Comparison of ENCODE assay signal across 20 cellular contexts in the genomic region with DNA sequence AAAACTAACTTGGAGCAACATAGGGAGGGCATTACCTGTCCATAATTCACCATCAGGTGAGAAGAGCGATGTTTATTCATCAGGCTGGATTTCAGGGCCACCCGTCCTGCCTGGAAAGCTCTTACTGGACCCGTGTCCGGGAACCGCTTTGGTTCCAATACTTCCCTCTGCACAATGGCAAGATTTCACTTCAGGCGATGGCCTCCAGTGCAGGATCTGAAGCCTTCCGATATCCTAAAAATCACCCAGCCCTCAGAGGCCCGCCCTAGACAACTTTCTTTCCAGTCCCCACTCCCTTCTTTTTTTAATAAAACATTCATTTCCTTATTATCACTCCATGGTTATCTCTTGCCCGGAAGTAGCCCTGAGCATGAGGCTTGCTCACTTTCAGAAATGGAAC.
DNase-seq lines count a peak whose midpoint lies in the region; ATAC-seq and TF ChIP-seq lines count a peak whose summit lies in the region.
"Had no signal": no experiment of that assay in that cellular context is flagged by ENCODE, and none has a peak within 500 bp of the region (broad histone marks: within the 10 kb centered on the region; RNA-seq: fewer than 3 reads in every experiment).

No MANE protein-coding gene starts in this region.

- peak overlapping the region; percentile 18 to 89 (median 24) for H3K4me3 Mint-ChIP-seq in T-cell
- H3K4me3 Mint-ChIP-seq in activated naive CD8-positive, alpha-beta T cell treated with anti-CD3 and anti-CD28 coated beads for 36 hours: peak overlapping the region; percentile 27
- H3K4me3 Mint-ChIP-seq: GM23338 had no signal

- intact Hi-C loops in sigmoid colon (cut with DNase I): no loop called here
- intact Hi-C loops in dorsolateral prefrontal cortex (cut with DNase I): no loop called here

- H3K4me3 ChIP-seq in sigmoid colon (no peak overlapping the region), dorsolateral prefrontal cortex (no peak overlapping the region)
- H3K4me3 ChIP-seq: esophagus muscularis mucosa, GM23338, hepatocyte, left ventricle myocardium inferior, psoas muscle, testis had no signal

- CTCF ChIA-PET in T-cell (lab: Charles Lee): interaction anchor here in 1 of 2 donors (0.9 to 1.4 kb wide), 2 partner anchors 8 to 51 kb away, joined by 3 to 4 read pairs; no protein-coding TSS in a partner anchor

- no peaks in the 10 kb centered on the region for H3K9me3 ChIP-seq in sigmoid colon
- H3K9me3 ChIP-seq: esophagus muscularis mucosa, left ventricle myocardium inferior, psoas muscle, testis had no signal

- H3K4me1 Mint-ChIP-seq in T-cell: peaks cover 66 to 71% (median 71%) of the 10 kb centered on the region in 3 donors
- H3K4me1 Mint-ChIP-seq in activated naive CD8-positive, alpha-beta T cell treated with anti-CD3 and anti-CD28 coated beads for 36 hours: peaks cover 71% of the 10 kb centered on the region

- H3K27ac ChIP-seq in sigmoid colon: no peak overlapping the region
- H3K27ac ChIP-seq in dorsolateral prefrontal cortex: no peak overlapping the region
- H3K27ac ChIP-seq: esophagus muscularis mucosa, hepatocyte, left ventricle myocardium inferior, psoas muscle, testis had no signal

- H3K36me3 ChIP-seq in sigmoid colon: no peaks in the 10 kb centered on the region
- H3K36me3 ChIP-seq: esophagus muscularis mucosa, left ventricle myocardium inferior had no signal

- TF ChIP-seq CTCF in sigmoid colon (IDR thresholded peaks at IDR 0.05) (no peak), dorsolateral prefrontal cortex (IDR thresholded peaks at IDR 0.05 in 54 of 56, conservative IDR thresholded peaks at IDR 0.05 in 2 of 56; ENCODE audit: low read depth in 1 of 56, partially characterized antibody in 56 of 56) (no peak)

- POLR2A ChIA-PET in T-cell (lab: Charles Lee): interaction anchor here (0.6 to 1.8 kb wide), 6 partner anchors 8 to 1344 kb away, joined by 4 to 7 read pairs (median 4); no protein-coding TSS in a partner anchor

- TF ChIP-seq EP300 in sigmoid colon (IDR thresholded peaks at IDR 0.05): no peak

- peaks cover 53% of the 10 kb centered on the region for H3K36me3 Mint-ChIP-seq in T-cell
- H3K36me3 Mint-ChIP-seq in activated naive CD8-positive, alpha-beta T cell treated with anti-CD3 and anti-CD28 coated beads for 36 hours: peaks cover 61% of the 10 kb centered on the region

- H3K4me1 ChIP-seq in sigmoid colon: no peaks in the 10 kb centered on the region
- H3K4me1 ChIP-seq: left ventricle myocardium inferior, psoas muscle had no signal

- no peak for TF ChIP-seq POLR2A in sigmoid colon (IDR thresholded peaks at IDR 0.05)

- no peaks in the 10 kb centered on the region for H3K27me3 Mint-ChIP-seq in T-cell
- no peaks in the 10 kb centered on the region for H3K27me3 Mint-ChIP-seq in activated naive CD8-positive, alpha-beta T cell treated with anti-CD3 and anti-CD28 coated beads for 36 hours

- H3K27me3 ChIP-seq in sigmoid colon: no peaks in the 10 kb centered on the region
- peaks cover 0 to 7% (median 0%) of the 10 kb centered on the region in 45 donors for H3K27me3 ChIP-seq in dorsolateral prefrontal cortex
- H3K27me3 ChIP-seq: esophagus muscularis mucosa, hepatocyte, testis had no signal

- 86 to 87% methylated on average over 9 of the region's 9 CpGs for WGBS in sigmoid colon, 2 donors

- ATAC-seq in T-cell (replicated peaks in 1 of 4): peak in 1 of 4 experiments; percentile 9
- ATAC-seq: GM23338, psoas muscle, Right ventricle myocardium inferior had no signal

- H3K27ac Mint-ChIP-seq in T-cell: peak overlapping the region; percentile 90 to 96
- peak overlapping the region; percentile 95 for H3K27ac Mint-ChIP-seq in activated naive CD8-positive, alpha-beta T cell treated with anti-CD3 and anti-CD28 coated beads for 36 hours

- DNase-seq in activated effector memory CD4-positive, alpha-beta T cell treated with anti-CD3 and anti-CD28 coated beads, Interleukin-2, amount 50 U/mL, for 16 hours: peak; percentile 60
- no peak for DNase-seq in activated effector memory CD4-positive, alpha-beta T cell treated with Interleukin-2 at 50 U/mL for 16 hours
- DNase-seq in T-cell: peak in 1 of 34 experiments; percentile 2
- DNase-seq in activated naive CD8-positive, alpha-beta T cell treated with anti-CD3 and anti-CD28 coated beads for 36 hours: no peak
- DNase-seq in sigmoid colon: peak; percentile 29
- DNase-seq in DMS 273 treated with DMSO at 0.1 percent for 48 hours (lab: John Stamatoyannopoulos, UW): no peak
- DNase-seq in dorsolateral prefrontal cortex: no peak
- DNase-seq in NCI-H146 treated with DMSO at 0.1 percent for 48 hours (lab: John Stamatoyannopoulos, UW; ENCODE audit: unreplicated experiment): no peak
- DNase-seq: activated gamma-delta T cell; effector CD4-positive, alpha-beta T cell; Kasumi-1; left ventricle myocardium inferior; NCI-H1105; NCI-H446; psoas muscle; testis had no signal

- no peaks in the 10 kb centered on the region for H3K9me3 Mint-ChIP-seq in T-cell
- no peaks in the 10 kb centered on the region for H3K9me3 Mint-ChIP-seq in activated naive CD8-positive, alpha-beta T cell treated with anti-CD3 and anti-CD28 coated beads for 36 hours
- H3K9me3 Mint-ChIP-seq: GM23338 had no signal

Comparison
In these comparisons a context has a peak if more than half of its experiments do, and no peak if none do; other contexts are left out.
1. DNase-seq: peak in activated effector memory CD4-positive, alpha-beta T cell treated with anti-CD3 and anti-CD28 coated beads, Interleukin-2, amount 50 U/mL, for 16 hours (single experiment) and sigmoid colon (single experiment); none in activated effector memory CD4-positive, alpha-beta T cell treated with Interleukin-2 at 50 U/mL for 16 hours (single experiment), activated naive CD8-positive, alpha-beta T cell treated with anti-CD3 and anti-CD28 coated beads for 36 hours (single experiment), DMS 273 treated with DMSO at 0.1 percent for 48 hours (single experiment), dorsolateral prefrontal cortex (0 of 10) and NCI-H146 treated with DMSO at 0.1 percent for 48 hours (single experiment).